Comparison of ENCODE assay signal across 33 cellular contexts in the genomic region with DNA sequence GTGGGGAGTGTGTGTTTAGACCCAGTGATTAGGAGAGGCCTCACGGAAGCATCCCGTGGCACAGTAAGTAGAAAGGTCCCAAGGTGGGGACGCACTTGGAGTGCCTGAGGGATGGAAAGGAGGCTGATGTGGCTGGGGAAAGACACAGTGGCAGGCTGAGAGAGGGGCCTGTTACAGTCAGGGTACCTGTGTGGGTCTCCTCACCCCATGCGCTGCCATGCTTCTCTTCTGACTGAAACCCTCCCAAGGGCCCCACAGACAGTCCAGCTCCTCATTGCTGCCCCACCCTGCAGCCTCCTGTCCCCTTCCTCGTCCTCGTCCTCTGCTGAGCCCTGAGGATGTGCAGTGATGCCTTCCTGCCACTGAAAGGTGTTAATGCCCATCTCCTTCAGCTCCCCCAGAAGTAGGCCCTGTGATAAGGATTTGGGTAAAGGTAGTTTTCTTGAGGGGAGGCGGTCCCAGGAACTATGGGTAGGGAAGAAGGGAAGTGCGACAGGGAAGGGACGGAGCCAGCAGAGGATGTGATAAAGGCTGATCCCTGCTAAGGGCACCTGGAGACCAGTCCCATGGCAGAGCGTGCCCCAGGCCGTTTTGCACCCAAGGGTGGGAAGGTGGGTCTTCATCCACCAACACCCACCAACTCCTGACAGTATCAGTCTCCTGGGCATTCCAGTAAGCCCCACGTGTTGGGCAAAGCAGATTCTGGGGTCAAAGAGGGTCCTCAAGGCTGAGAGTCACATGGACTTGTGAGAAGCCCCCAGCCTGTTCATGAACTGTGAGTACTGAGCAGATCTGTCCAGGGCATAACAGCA.
"Had no signal": no experiment of that assay in that cellular context is flagged by ENCODE, and none has a peak within 500 bp of the region (broad histone marks: within the 10 kb centered on the region; RNA-seq: fewer than 3 reads in every experiment).

No MANE protein-coding gene starts in this region.

- H3K36me3 ChIP-seq: breast epithelium had no signal

- H3K4me3 ChIP-seq: body of pancreas, breast epithelium, PC-9 had no signal

- H3K27ac ChIP-seq: body of pancreas, breast epithelium, PC-9, RWPE1, VCaP had no signal

- H3K4me1 ChIP-seq: body of pancreas, breast epithelium had no signal

- DNase-seq: activated B cell treated with CpG ODN at 0.5 μM for 24 hours; activated CD4-positive, alpha-beta memory T cell treated with anti-CD3 and anti-CD28 coated beads for 36 hours; activated CD4-positive, alpha-beta T cell treated with anti-CD3 and anti-CD28 coated beads for 4 hours; activated CD4-positive, alpha-beta T cell treated with anti-CD3 and anti-CD28 coated beads, Interleukin-2, amount 50 U/mL, for 1 hour; activated CD4-positive, CD25-positive, alpha-beta regulatory T cell treated with anti-CD3 and anti-CD28 coated beads, Interleukin-2, amount 50 U/mL, for 72 hours; activated CD8-positive, alpha-beta memory T cell treated with anti-CD3 and anti-CD28 coated beads, Interleukin-2, amount 10 ng/mL, durations not matched to agents 7 days and 5 days; activated CD8-positive, alpha-beta memory T cell treated with anti-CD3 and anti-CD28 coated beads, Interleukin-2, amount 50 U/mL, for 48 hours; activated gamma-delta T cell; activated naive CD4-positive, alpha-beta T cell treated with Interleukin-2 at 50 U/mL for 16 hours; activated naive CD8-positive, alpha-beta T cell treated with anti-CD3 and anti-CD28 coated beads, Interleukin-2, amount 10 ng/mL, durations not matched to agents 7 days and 5 days; activated T-cell treated with anti-CD3 and anti-CD28 coated beads, Interleukin-2, amount 50 U/mL, for 48 hours; amygdala; body of pancreas; Karpas-422; KBM-7; NCI-H1105 treated with DMSO at 0.1 percent for 48 hours; NCI-H1436 treated with DMSO at 0.1 percent for 48 hours; NCI-H1694 treated with DMSO at 0.1 percent for 48 hours; NCI-H2029 treated with DMSO at 0.1 percent for 48 hours; NCI-H2107; NCI-H2171; NCI-H510A; NCI-H526; NCI-H748 treated with DMSO at 0.1 percent for 48 hours; NK-92 treated with Interleukin-12 subunit alpha and Interleukin-12 subunit beta, amount 100 ng/mL, for 24 hours; PC-9; SIG-M5; T-cell; T-helper 2 cell; T-helper 9 cell had no signal

- H3K27me3 ChIP-seq: body of pancreas, breast epithelium had no signal
